ENCODE assay signal across 13 cellular contexts in the genomic region with DNA sequence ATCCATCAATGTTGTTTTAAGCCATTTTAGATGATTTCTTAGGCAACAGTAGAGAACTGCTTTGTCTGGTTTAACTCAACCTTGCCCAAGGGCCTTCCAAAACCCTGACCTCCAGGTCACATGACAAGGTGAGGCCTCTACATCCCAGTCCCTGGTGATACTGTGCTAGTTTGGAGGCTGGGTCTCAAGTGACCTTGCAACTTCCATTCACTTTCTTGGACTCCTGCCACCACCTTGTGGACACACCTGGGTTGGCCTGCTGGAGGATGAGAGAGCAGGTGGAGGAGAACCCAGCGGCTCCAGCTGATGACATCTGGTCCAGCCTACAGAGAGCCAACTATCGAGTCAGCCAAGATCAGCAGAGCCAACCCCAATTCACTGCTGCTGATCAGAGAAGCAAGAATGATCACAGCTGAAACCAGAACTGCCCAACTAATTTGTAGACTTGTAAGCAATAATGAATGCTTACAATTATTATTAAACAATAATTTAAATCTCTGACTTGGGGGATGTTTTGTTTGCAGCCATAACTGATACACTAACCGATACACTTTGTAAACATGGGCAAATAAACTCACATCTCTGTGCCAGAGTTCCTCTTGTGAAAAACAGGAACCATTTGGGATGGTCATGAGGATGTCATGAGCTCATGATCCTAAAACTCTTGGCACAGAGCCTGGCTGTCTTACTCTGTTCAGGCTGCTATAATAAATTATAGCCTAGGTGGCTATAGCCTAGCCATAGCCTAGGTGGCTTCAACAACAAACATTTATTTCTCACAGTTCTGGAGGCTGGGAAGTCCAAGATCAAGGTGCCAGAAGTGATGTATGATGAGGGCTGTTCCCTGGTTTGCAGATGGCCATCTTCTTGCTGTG. TPM values are rescaled to one million over a fixed set of nuclear protein-coding genes. Genes with fewer than 3 reads are reported as not detected.
A peak's percentile ranks its signal among the peaks of the same experiment; 100 is the strongest.
DNase-seq lines count a peak whose midpoint lies in the region; ATAC-seq and TF ChIP-seq lines count a peak whose summit lies in the region.
"Had no signal": no experiment of that assay in that cellular context is flagged by ENCODE, and none has a peak within 500 bp of the region (broad histone marks: within the 10 kb centered on the region; RNA-seq: fewer than 3 reads in every experiment).

No MANE protein-coding gene starts in this region.

- H3K9me3 Mint-ChIP-seq in activated naive CD4-positive, alpha-beta T cell treated with anti-CD3 and anti-CD28 coated beads, Interleukin-2, amount 50 U/mL, for 24 hours = no peaks in the 10 kb centered on the region

- no peak overlapping the region for H3K27ac ChIP-seq in RWPE1
- H3K27ac ChIP-seq: A549, SJCRH30, suprapubic skin had no signal

- DNase-seq in NCI-H1105 treated with DMSO at 0.1 percent for 48 hours (lab: John Stamatoyannopoulos, UW) (peak; percentile 6), NCI-H1105 (lab: John Stamatoyannopoulos, UW) (no peak), NCI-H69 (lab: John Stamatoyannopoulos, UW) (peak; percentile 41), omental fat pad (ENCODE audit: low spot score) (no peak), RWPE1 (ENCODE audit: low spot score) (no peak)
- DNase-seq: dermis blood vessel endothelial cell, SJCRH30 had no signal

- H3K4me1 Mint-ChIP-seq in activated naive CD4-positive, alpha-beta T cell treated with anti-CD3 and anti-CD28 coated beads, Interleukin-2, amount 50 U/mL, for 24 hours = peaks cover 68% of the 10 kb centered on the region
- H3K4me1 Mint-ChIP-seq: neural crest cell had no signal

- no peaks in the 10 kb centered on the region for H3K36me3 Mint-ChIP-seq in activated naive CD4-positive, alpha-beta T cell treated with anti-CD3 and anti-CD28 coated beads, Interleukin-2, amount 50 U/mL, for 24 hours

- peak overlapping the region; percentile 85 for H3K27ac Mint-ChIP-seq in activated naive CD4-positive, alpha-beta T cell treated with anti-CD3 and anti-CD28 coated beads, Interleukin-2, amount 50 U/mL, for 24 hours

- no peak for TF ChIP-seq CTCF in omental fat pad (IDR thresholded peaks at IDR 0.05)
- TF ChIP-seq CTCF in RWPE1 (conservative IDR thresholded peaks at IDR 0.05; ENCODE audit: low read depth) = no peak

- ATAC-seq in omental fat pad (ENCODE audit: low FRiP score) (peak; percentile 27), HG02763 (IDR thresholded peaks at IDR 0.05; ENCODE audit: unreplicated experiment) (no peak), GM21786 (IDR thresholded peaks at IDR 0.05; ENCODE audit: unreplicated experiment) (no peak)
- ATAC-seq: A549 had no signal

- no peak overlapping the region for H3K4me3 Mint-ChIP-seq in activated naive CD4-positive, alpha-beta T cell treated with anti-CD3 and anti-CD28 coated beads, Interleukin-2, amount 50 U/mL, for 24 hours
- H3K4me3 Mint-ChIP-seq: neural crest cell had no signal

- POLR2A ChIA-PET in RWPE1 (lab: Yijun Ruan, JAX; ENCODE audit: low non-redundant PET) = interaction anchor here (0.6 kb wide), 1 partner anchor 514 kb away, joined by 3 read pairs; no protein-coding TSS in a partner anchor

- CTCF ChIA-PET in RWPE1 (lab: Yijun Ruan, JAX) = no interaction called here

- H3K27me3 Mint-ChIP-seq in activated naive CD4-positive, alpha-beta T cell treated with anti-CD3 and anti-CD28 coated beads, Interleukin-2, amount 50 U/mL, for 24 hours = no peaks in the 10 kb centered on the region

RNA-seq across cellular contexts. Expression of a gene that starts 11.5 kb away (rescaled TPM):
- total RNA-seq in omental fat pad = not detected
- total RNA-seq: dermis blood vessel endothelial cell, neural crest cell, SJCRH30, suprapubic skin had no signal

RNA-seq across cellular contexts. Expression of a gene that starts 31.7 kb away (rescaled TPM):
- 10 to 100 TPM; 10.4 to 30.9 (median 17.9) TPM for total RNA-seq in omental fat pad

RNA-seq across cellular contexts. Expression of a gene that starts 51.7 kb away (rescaled TPM):
- total RNA-seq in omental fat pad = 100 to 1,000 TPM in 2 of 4 donors, 10 to 100 TPM in 2; 67.0 to 106 (median 92.0) TPM

Comparison
In these comparisons a context has a peak if more than half of its experiments do, and no peak if none do; other contexts are left out.
1. DNase-seq: peak in NCI-H1105 treated with DMSO at 0.1 percent for 48 hours (single experiment) and NCI-H69 (single experiment); none in NCI-H1105 (single experiment), omental fat pad (single experiment) and RWPE1 (single experiment).